In genomic region chr6:121932071-121933009, GRCh38 we compare ENCODE assay signal across 9 cellular contexts.
DNase-seq lines count a peak whose midpoint lies in the region; ATAC-seq and TF ChIP-seq lines count a peak whose summit lies in the region.
"Had no signal": no experiment of that assay in that cellular context is flagged by ENCODE, and none has a peak within 500 bp of the region (broad histone marks: within the 10 kb centered on the region; RNA-seq: fewer than 3 reads in every experiment).

No MANE protein-coding gene starts in this region.

- no peak overlapping the region for H2AFZ ChIP-seq in Karpas-422 (ENCODE audit: low read length)

- TF ChIP-seq CTCF in foreskin fibroblast (IDR thresholded peaks at IDR 0.05; ENCODE audit: low read depth, low read length), result no peak

- ATAC-seq in HG03280 (IDR thresholded peaks at IDR 0.05; ENCODE audit: unreplicated experiment) (no peak), HG02678 (IDR thresholded peaks at IDR 0.05; ENCODE audit: unreplicated experiment) (no peak), HG03175 (IDR thresholded peaks at IDR 0.05; ENCODE audit: unreplicated experiment) (no peak)

- DNase-seq in ELF-1 (ENCODE audit: low read depth, low spot score), result peak; percentile 89
- DNase-seq in RPMI7951 (ENCODE audit: low read depth), result peak; percentile 100
- DNase-seq in foreskin fibroblast, result peak; percentile 99
- DNase-seq in posterior vena cava (ENCODE audit: low spot score), result peak; percentile 78
- no peak for DNase-seq in Karpas-422
- DNase-seq: T-helper 1 cell had no signal

- no peaks in the 10 kb centered on the region for H3K36me3 ChIP-seq in Karpas-422 (ENCODE audit: insufficient read depth, low read length)

- H3K9me3 ChIP-seq in Karpas-422 (ENCODE audit: low read length), result no peaks in the 10 kb centered on the region

- no peaks in the 10 kb centered on the region for H3K9me2 ChIP-seq in Karpas-422 (replicated peaks; ENCODE audit: insufficient read depth, low read length)

- H3K79me2 ChIP-seq in Karpas-422 (ENCODE audit: low read length), result no peaks in the 10 kb centered on the region

- H3K27me3 ChIP-seq in Karpas-422 (ENCODE audit: low read length), result no peaks in the 10 kb centered on the region

- H3K4me1 ChIP-seq in Karpas-422 (ENCODE audit: low read length), result no peaks in the 10 kb centered on the region

- no peak overlapping the region for H3K4me2 ChIP-seq in Karpas-422 (ENCODE audit: low read depth, low read length, poor library complexity, severe bottlenecking)

- H4K20me1 ChIP-seq in Karpas-422 (ENCODE audit: insufficient read depth, low read depth, low read length), result no peaks in the 10 kb centered on the region

- H3K27ac ChIP-seq in Karpas-422 (ENCODE audit: low read length), result no peak overlapping the region

- H3K4me3 ChIP-seq in foreskin fibroblast (ENCODE audit: low read depth in 1 of 2, low read length in 2 of 2), result peak overlapping the region in 1 of 2 donors; percentile 44
- no peak overlapping the region for H3K4me3 ChIP-seq in Karpas-422 (ENCODE audit: low read length)

- H3K9ac ChIP-seq in Karpas-422 (ENCODE audit: low read length), result no peak overlapping the region

- intact Hi-C loops in posterior vena cava (cut with DNase I), result no loop called here
